1 cellular context compared by ENCODE assay signal in the genomic region with DNA sequence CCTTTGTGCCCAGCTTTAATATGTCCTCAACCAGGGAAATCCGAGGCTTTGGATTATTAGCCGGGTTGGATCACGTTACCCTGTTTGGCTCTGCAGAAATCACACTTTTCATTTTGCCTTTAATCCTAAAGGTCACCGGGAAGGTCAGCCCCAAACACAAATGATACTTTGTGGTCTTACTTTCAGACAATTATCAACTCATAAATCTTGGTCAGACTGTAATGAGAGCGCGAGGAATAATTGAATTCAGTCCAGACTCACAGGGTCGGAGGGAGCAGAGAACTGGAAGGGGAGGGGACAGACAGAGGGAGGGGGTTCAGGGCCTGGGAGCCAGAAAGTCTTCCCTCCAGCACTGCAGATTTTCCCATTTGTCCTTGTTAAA.
TF ChIP-seq lines count a peak whose summit lies in the region.

No MANE protein-coding gene starts in this region.

TF ChIP-seq in SK-N-SH, 30 proteins besides CTCF, POLR2A, EP300 and RAD21 (continued from another document):
- TF ChIP-seq, protein P1, sequence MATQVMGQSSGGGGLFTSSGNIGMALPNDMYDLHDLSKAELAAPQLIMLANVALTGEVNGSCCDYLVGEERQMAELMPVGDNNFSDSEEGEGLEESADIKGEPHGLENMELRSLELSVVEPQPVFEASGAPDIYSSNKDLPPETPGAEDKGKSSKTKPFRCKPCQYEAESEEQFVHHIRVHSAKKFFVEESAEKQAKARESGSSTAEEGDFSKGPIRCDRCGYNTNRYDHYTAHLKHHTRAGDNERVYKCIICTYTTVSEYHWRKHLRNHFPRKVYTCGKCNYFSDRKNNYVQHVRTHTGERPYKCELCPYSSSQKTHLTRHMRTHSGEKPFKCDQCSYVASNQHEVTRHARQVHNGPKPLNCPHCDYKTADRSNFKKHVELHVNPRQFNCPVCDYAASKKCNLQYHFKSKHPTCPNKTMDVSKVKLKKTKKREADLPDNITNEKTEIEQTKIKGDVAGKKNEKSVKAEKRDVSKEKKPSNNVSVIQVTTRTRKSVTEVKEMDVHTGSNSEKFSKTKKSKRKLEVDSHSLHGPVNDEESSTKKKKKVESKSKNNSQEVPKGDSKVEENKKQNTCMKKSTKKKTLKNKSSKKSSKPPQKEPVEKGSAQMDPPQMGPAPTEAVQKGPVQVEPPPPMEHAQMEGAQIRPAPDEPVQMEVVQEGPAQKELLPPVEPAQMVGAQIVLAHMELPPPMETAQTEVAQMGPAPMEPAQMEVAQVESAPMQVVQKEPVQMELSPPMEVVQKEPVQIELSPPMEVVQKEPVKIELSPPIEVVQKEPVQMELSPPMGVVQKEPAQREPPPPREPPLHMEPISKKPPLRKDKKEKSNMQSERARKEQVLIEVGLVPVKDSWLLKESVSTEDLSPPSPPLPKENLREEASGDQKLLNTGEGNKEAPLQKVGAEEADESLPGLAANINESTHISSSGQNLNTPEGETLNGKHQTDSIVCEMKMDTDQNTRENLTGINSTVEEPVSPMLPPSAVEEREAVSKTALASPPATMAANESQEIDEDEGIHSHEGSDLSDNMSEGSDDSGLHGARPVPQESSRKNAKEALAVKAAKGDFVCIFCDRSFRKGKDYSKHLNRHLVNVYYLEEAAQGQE (IDR thresholded peaks at IDR 0.05; ENCODE audit: low read depth, low read length): no peak
- TF ChIP-seq SMC3 (IDR thresholded peaks at IDR 0.05; ENCODE audit: low read depth, low read length) (0 out of 2 replicates have a peak, but pooled peaks have one; percentile 6), FOXJ3 (CRISPR knock-in tag; IDR thresholded peaks at IDR 0.05) (no peak)
